21 cellular contexts compared by ENCODE assay signal in genomic region chr19:18597809-18598660, GRCh38. TPM values are rescaled to one million over a fixed set of nuclear protein-coding genes. Genes with fewer than 3 reads are reported as not detected.
"Had no signal": no experiment of that assay in that cellular context is flagged by ENCODE, and none has a peak within 500 bp of the region (broad histone marks: within the 10 kb centered on the region; RNA-seq: fewer than 3 reads in every experiment).

No MANE protein-coding gene starts in this region.

- H3K4me3 Mint-ChIP-seq: activated CD4-positive, alpha-beta memory T cell treated with anti-CD3 and anti-CD28 coated beads, Interleukin-2, amount 10 ng/mL, durations not matched to agents 7 days and 5 days; activated CD4-positive, alpha-beta T cell treated with anti-CD3 and anti-CD28 coated beads for 36 hours; activated naive CD4-positive, alpha-beta T cell treated with anti-CD3 and anti-CD28 coated beads, Interleukin-2, amount 50 U/mL, for 24 hours; activated T-cell treated with anti-CD3 and anti-CD28 coated beads, Interleukin-2, amount 50 U/mL, for 4 hours; naive B cell had no signal

- ATAC-seq: activated CD4-positive, alpha-beta T cell treated with anti-CD3 and anti-CD28 coated beads for 36 hours; activated T-cell treated with anti-CD3 and anti-CD28 coated beads, Interleukin-2, amount 50 U/mL, for 4 hours; left lobe of liver had no signal

- H3K9me3 ChIP-seq: adrenal gland, neutrophil, tibial nerve had no signal

- H3K9me3 Mint-ChIP-seq: activated CD4-positive, alpha-beta memory T cell treated with anti-CD3 and anti-CD28 coated beads, Interleukin-2, amount 10 ng/mL, durations not matched to agents 7 days and 5 days; activated naive CD4-positive, alpha-beta T cell treated with anti-CD3 and anti-CD28 coated beads, Interleukin-2, amount 50 U/mL, for 24 hours; activated T-cell treated with anti-CD3 and anti-CD28 coated beads, Interleukin-2, amount 50 U/mL, for 4 hours; naive B cell had no signal

- DNase-seq: activated CD4-positive, alpha-beta memory T cell treated with anti-CD3 and anti-CD28 coated beads, Interleukin-2, amount 10 ng/mL, durations not matched to agents 7 days and 5 days; activated CD4-positive, alpha-beta T cell treated with anti-CD3 and anti-CD28 coated beads for 36 hours; activated effector memory CD4-positive, alpha-beta T cell treated with Interleukin-2 at 50 U/mL for 16 hours; activated T-cell treated with anti-CD3 and anti-CD28 coated beads, Interleukin-2, amount 50 U/mL, for 4 hours; adrenal gland; dorsolateral prefrontal cortex; naive B cell; stimulated activated CD4-positive, alpha-beta T cell treated with anti-CD3 and anti-CD28 coated beads, Interleukin-15, amount 100 ng/mL, for 24 hours; stimulated activated CD4-positive, alpha-beta T cell treated with anti-CD3 and anti-CD28 coated beads, Interleukin-4, amount 100 ng/mL, for 24 hours; stimulated activated naive CD4-positive, alpha-beta T cell; substantia nigra had no signal

- H3K36me3 ChIP-seq: adrenal gland, cardiac muscle cell, neutrophil, tibial nerve had no signal

- H3K36me3 Mint-ChIP-seq: activated naive CD4-positive, alpha-beta T cell treated with anti-CD3 and anti-CD28 coated beads, Interleukin-2, amount 50 U/mL, for 24 hours; naive B cell had no signal

- H3K4me3 ChIP-seq: adrenal gland, cardiac muscle cell, dorsolateral prefrontal cortex, skin epidermis, tibial nerve had no signal

- H3K27me3 ChIP-seq: adrenal gland had no signal

- H3K27ac ChIP-seq: adrenal gland, cardiac muscle cell, dorsolateral prefrontal cortex, neutrophil, skin epidermis, tibial nerve, VCaP had no signal

- H3K27ac Mint-ChIP-seq: activated CD4-positive, alpha-beta memory T cell treated with anti-CD3 and anti-CD28 coated beads, Interleukin-2, amount 10 ng/mL, durations not matched to agents 7 days and 5 days; activated CD4-positive, alpha-beta T cell treated with anti-CD3 and anti-CD28 coated beads for 36 hours; activated naive CD4-positive, alpha-beta T cell treated with anti-CD3 and anti-CD28 coated beads, Interleukin-2, amount 50 U/mL, for 24 hours had no signal

RNA-seq across cellular contexts. Expression of gene CRLF1, which starts 8.6 kb away (rescaled TPM):
- total RNA-seq: activated CD4-positive, alpha-beta memory T cell treated with anti-CD3 and anti-CD28 coated beads, Interleukin-2, amount 10 ng/mL, durations not matched to agents 7 days and 5 days; activated CD4-positive, alpha-beta T cell treated with anti-CD3 and anti-CD28 coated beads for 36 hours; lung microvascular endothelial cell; T-helper 1 cell treated with Interleukin-12 subunit alpha and Interleukin-12 subunit beta and Interleukin-4 antibody, amounts not matched to agents 30 ng/mL and 1 ng/mL, for 36 hours had no signal

RNA-seq across cellular contexts. Expression of gene TMEM59L, which starts 14.6 kb away (rescaled TPM):
- total RNA-seq: activated T-cell treated with anti-CD3 and anti-CD28 coated beads, Interleukin-2, amount 50 U/mL, for 4 hours; left lobe of liver; lung microvascular endothelial cell; mononuclear cell had no signal
